ENCODE assay signal across 33 cellular contexts in the genomic region with DNA sequence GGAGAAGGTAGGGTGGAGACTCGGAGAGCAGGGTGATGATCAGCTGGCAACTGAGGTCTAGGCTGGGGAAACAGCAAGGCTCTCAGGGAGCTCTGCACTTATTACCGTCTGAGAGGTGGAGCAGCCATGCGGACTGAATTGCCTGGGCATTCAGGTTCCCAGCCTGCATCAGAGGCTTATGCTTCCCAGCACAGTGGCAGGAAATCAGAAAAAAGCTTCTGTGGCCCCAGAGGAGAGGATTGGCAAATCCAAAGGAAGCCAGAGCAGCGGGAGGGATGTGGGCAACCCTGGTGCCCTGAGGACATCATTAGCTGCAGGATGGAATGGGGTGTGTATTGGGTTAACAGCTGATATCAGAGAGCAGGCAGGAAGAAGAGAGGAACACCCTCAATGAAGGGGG.
"Had no signal": no experiment of that assay in that cellular context is flagged by ENCODE, and none has a peak within 500 bp of the region (broad histone marks: within the 10 kb centered on the region; RNA-seq: fewer than 3 reads in every experiment).

No MANE protein-coding gene starts in this region.

- H3K36me3 ChIP-seq: adrenal gland, breast epithelium, cardiac muscle cell, colonic mucosa, heart left ventricle had no signal

- DNase-seq: activated CD4-positive, alpha-beta T cell treated with anti-CD3 and anti-CD28 coated beads for 1 hour; activated CD4-positive, alpha-beta T cell treated with anti-CD3 and anti-CD28 coated beads for 48 hours; activated CD4-positive, alpha-beta T cell treated with anti-CD3 and anti-CD28 coated beads, Interleukin-2, amount 50 U/mL, for 1 hour; activated CD4-positive, alpha-beta T cell treated with anti-CD3 and anti-CD28 coated beads, Interleukin-2, amount 50 U/mL, for 48 hours; activated CD8-positive, alpha-beta memory T cell treated with anti-CD3 and anti-CD28 coated beads for 24 hours; activated CD8-positive, alpha-beta T cell treated with anti-CD3 and anti-CD28 coated beads for 36 hours; activated effector memory CD4-positive, alpha-beta T cell treated with Interleukin-2 at 50 U/mL for 16 hours; activated gamma-delta T cell treated with Interleukin-2 at 50 U/mL for 16 hours; activated naive CD4-positive, alpha-beta T cell treated with anti-CD3 and anti-CD28 coated beads, Interleukin-2, amount 50 U/mL, for 16 hours; activated naive CD4-positive, alpha-beta T cell treated with Interleukin-2 at 50 U/mL for 16 hours; activated naive CD8-positive, alpha-beta T cell treated with anti-CD3 and anti-CD28 coated beads for 36 hours; activated naive CD8-positive, alpha-beta T cell treated with anti-CD3 and anti-CD28 coated beads, Interleukin-2, amount 50 U/mL, for 24 hours; activated T-cell treated with anti-CD3 and anti-CD28 coated beads, Interleukin-2, amount 50 U/mL, for 4 hours; adrenal gland; amygdala; aorta; central memory CD4-positive, alpha-beta T cell; cerebellar nuclear complex; colonic mucosa; effector CD8-positive, alpha-beta T cell; endodermal cell; foreskin fibroblast; glutamatergic neuron; heart left ventricle; T-helper 1 cell; T-helper 17 cell had no signal

- ATAC-seq: activated CD8-positive, alpha-beta T cell treated with anti-CD3 and anti-CD28 coated beads for 36 hours; activated naive CD8-positive, alpha-beta T cell treated with anti-CD3 and anti-CD28 coated beads, Interleukin-2, amount 50 U/mL, for 24 hours; activated T-cell treated with anti-CD3 and anti-CD28 coated beads, Interleukin-2, amount 50 U/mL, for 4 hours; activated T-helper 17 cell treated with anti-CD3 and anti-CD28 coated beads, Interleukin-2, amount 50 U/mL, for 72 hours; esophagus mucosa; heart left ventricle; T-helper 17 cell had no signal

- H3K4me3 Mint-ChIP-seq: activated CD8-positive, alpha-beta T cell treated with anti-CD3 and anti-CD28 coated beads for 36 hours; activated naive CD8-positive, alpha-beta T cell treated with anti-CD3 and anti-CD28 coated beads for 36 hours; activated naive CD8-positive, alpha-beta T cell treated with anti-CD3 and anti-CD28 coated beads, Interleukin-2, amount 50 U/mL, for 24 hours; activated T-cell treated with anti-CD3 and anti-CD28 coated beads, Interleukin-2, amount 50 U/mL, for 4 hours; activated T-helper 17 cell treated with anti-CD3 and anti-CD28 coated beads, Interleukin-2, amount 50 U/mL, for 72 hours; brain; endodermal cell; T-helper 17 cell; T-helper 2 cell treated with Interferon-gamma antibody and Interleukin-4, amounts not matched to agents 5 μg/mL and 100 μg/mL, for 36 hours had no signal

- H3K27ac Mint-ChIP-seq: activated CD8-positive, alpha-beta T cell treated with anti-CD3 and anti-CD28 coated beads for 36 hours; activated naive CD8-positive, alpha-beta T cell treated with anti-CD3 and anti-CD28 coated beads for 36 hours; activated naive CD8-positive, alpha-beta T cell treated with anti-CD3 and anti-CD28 coated beads, Interleukin-2, amount 50 U/mL, for 24 hours; activated T-helper 17 cell treated with anti-CD3 and anti-CD28 coated beads, Interleukin-2, amount 50 U/mL, for 72 hours; brain; endodermal cell; T-helper 17 cell; T-helper 2 cell treated with Interferon-gamma antibody and Interleukin-4, amounts not matched to agents 5 μg/mL and 100 μg/mL, for 36 hours had no signal

- H3K9me3 Mint-ChIP-seq: T-helper 2 cell treated with Interferon-gamma antibody and Interleukin-4, amounts not matched to agents 5 μg/mL and 100 μg/mL, for 36 hours had no signal

- H3K4me3 ChIP-seq: adrenal gland, breast epithelium, cardiac muscle cell, colonic mucosa, heart left ventricle had no signal

- FAIRE-seq: frontal cortex had no signal

- H3K27ac ChIP-seq: adrenal gland, breast epithelium, cardiac muscle cell, colonic mucosa, heart left ventricle had no signal

- H3K4me1 ChIP-seq: adrenal gland, breast epithelium, colonic mucosa had no signal

- H3K27me3 ChIP-seq: adrenal gland, breast epithelium, colonic mucosa had no signal

- H3K4me1 Mint-ChIP-seq: activated naive CD8-positive, alpha-beta T cell treated with anti-CD3 and anti-CD28 coated beads for 36 hours; activated naive CD8-positive, alpha-beta T cell treated with anti-CD3 and anti-CD28 coated beads, Interleukin-2, amount 50 U/mL, for 24 hours; activated T-helper 17 cell treated with anti-CD3 and anti-CD28 coated beads, Interleukin-2, amount 50 U/mL, for 72 hours; T-helper 17 cell had no signal

- H3K9me3 ChIP-seq: adrenal gland, breast epithelium, colonic mucosa had no signal
